22 cellular contexts compared by ENCODE assay signal in genomic region chr2:9775351-9775750, GRCh38.
DNase-seq lines count a peak whose midpoint lies in the region; ATAC-seq, FAIRE-seq and TF ChIP-seq lines count a peak whose summit lies in the region.
"Had no signal": no experiment of that assay in that cellular context is flagged by ENCODE, and none has a peak within 500 bp of the region (broad histone marks: within the 10 kb centered on the region; RNA-seq: fewer than 3 reads in every experiment).

No MANE protein-coding gene starts in this region.

- H3K9me3 ChIP-seq in lower lobe of right lung (no peaks in the 10 kb centered on the region), osteoblast (ENCODE audit: low read depth, low read length) (no peaks in the 10 kb centered on the region)
- H3K9me3 ChIP-seq: BE2C had no signal

- ATAC-seq in Right ventricle myocardium superior (ENCODE audit: poor library complexity) (no peak), Right ventricle myocardium inferior (no peak), lower lobe of right lung (no peak)
- ATAC-seq: GM12878, GM23338, HCT116 had no signal

- H3K4me3 ChIP-seq in bronchial epithelial cell (ENCODE audit: low read depth, low read length) (no peak overlapping the region), lower lobe of right lung (no peak overlapping the region), osteoblast (ENCODE audit: insufficient read depth, low read length) (no peak overlapping the region)
- H3K4me3 ChIP-seq: GM12878, GM23338 had no signal

- no peak overlapping the region for H2AFZ ChIP-seq in osteoblast (ENCODE audit: low read length)
- H2AFZ ChIP-seq: GM23338 had no signal

- H3K4me1 ChIP-seq in lower lobe of right lung (peaks cover 23% of the 10 kb centered on the region), osteoblast (ENCODE audit: insufficient read depth, low read length) (peaks cover 31% of the 10 kb centered on the region)

- no peaks in the 10 kb centered on the region for H3K36me3 Mint-ChIP-seq in mesothelial cell of epicardium
- H3K36me3 Mint-ChIP-seq: CD4-positive, alpha-beta memory T cell had no signal

- no peaks in the 10 kb centered on the region for H3K27me3 Mint-ChIP-seq in mesothelial cell of epicardium (ENCODE audit: low read depth)
- H3K27me3 Mint-ChIP-seq: CD4-positive, alpha-beta memory T cell had no signal

- intact Hi-C loops in Right ventricle myocardium superior (cut with DNase I) (no loop called here), Right ventricle myocardium inferior (cut with DNase I) (loop anchor here (10.0 kb wide), 1 partner anchor 221 kb away; the partner anchor contains the start of gene ADAM17), lower lobe of right lung (cut with DNase I) (no loop called here)

- H3K36me3 ChIP-seq in bronchial epithelial cell (ENCODE audit: control insufficient read depth, insufficient read depth, low read length), result no peaks in the 10 kb centered on the region
- H3K36me3 ChIP-seq in lower lobe of right lung, result no peaks in the 10 kb centered on the region
- no peaks in the 10 kb centered on the region for H3K36me3 ChIP-seq in osteoblast (ENCODE audit: insufficient read depth, low read length)
- H3K36me3 ChIP-seq: BE2C had no signal

- H4K20me1 ChIP-seq in osteoblast (ENCODE audit: insufficient read depth, low read length), result no peaks in the 10 kb centered on the region

- no peak overlapping the region for H3K4me2 ChIP-seq in osteoblast (ENCODE audit: insufficient read depth, low read length)
- H3K4me2 ChIP-seq: GM23338 had no signal

- H3K79me2 ChIP-seq in osteoblast (ENCODE audit: insufficient read depth, low read length), result no peaks in the 10 kb centered on the region

- peak; percentile 32 for FAIRE-seq in bronchial epithelial cell (lab: Jason Lieb, UNC)
- FAIRE-seq: A204.1, GM12878 had no signal

- no peak overlapping the region for H3K27ac Mint-ChIP-seq in mesothelial cell of epicardium
- H3K27ac Mint-ChIP-seq: GM23338 had no signal

- H3K4me1 Mint-ChIP-seq in mesothelial cell of epicardium, result peaks cover 1% of the 10 kb centered on the region

- H3K27me3 ChIP-seq in bronchial epithelial cell (ENCODE audit: control insufficient read depth, insufficient read depth, low read length) (no peaks in the 10 kb centered on the region), lower lobe of right lung (ENCODE audit: low read depth) (no peaks in the 10 kb centered on the region), osteoblast (ENCODE audit: insufficient read depth, low read length) (no peaks in the 10 kb centered on the region)
- H3K27me3 ChIP-seq: BE2C had no signal

- TF ChIP-seq CTCF in bronchial epithelial cell (IDR thresholded peaks at IDR 0.05; ENCODE audit: insufficient read depth, low read length, severe bottlenecking) (no peak), lower lobe of right lung (IDR thresholded peaks at IDR 0.05) (no peak), osteoblast (IDR thresholded peaks at IDR 0.05; ENCODE audit: extremely low read depth, low read depth, low read length) (no peak), mesothelial cell of epicardium (IDR thresholded peaks at IDR 0.05; ENCODE audit: unreplicated experiment) (no peak)

- DNase-seq in Right ventricle myocardium superior (peak; percentile 20), Right ventricle myocardium inferior (ENCODE audit: missing footprints) (no peak), bronchial epithelial cell (ENCODE audit: low read depth) (no peak), lower lobe of right lung (peak; percentile 21), osteoblast (ENCODE audit: insufficient read length, low spot score, missing footprints) (peak; percentile 13), mesothelial cell of epicardium (ENCODE audit: low spot score in 2 of 2, unreplicated experiment in 2 of 2) (no peak), T-helper 2 cell (no peak), AG08396 (ENCODE audit: low spot score) (no peak)
- DNase-seq: AML-193; BE2C; C1 segment of cervical spinal cord; Calu3; CD4-positive, alpha-beta memory T cell; COR-L47; DND-41; GDM1; H9 had no signal

- H3K9me3 Mint-ChIP-seq in mesothelial cell of epicardium, result peaks cover 3% of the 10 kb centered on the region
- H3K9me3 Mint-ChIP-seq: CD4-positive, alpha-beta memory T cell had no signal

- no peak overlapping the region for H3K4me3 Mint-ChIP-seq in mesothelial cell of epicardium
- H3K4me3 Mint-ChIP-seq: CD4-positive, alpha-beta memory T cell; GM23338; H9 had no signal

- H3K27ac ChIP-seq in lower lobe of right lung (no peak overlapping the region), osteoblast (ENCODE audit: low read depth, low read length) (no peak overlapping the region)
- H3K27ac ChIP-seq: 22Rv1 had no signal

Comparison
In these comparisons a context has a peak if more than half of its experiments do, and no peak if none do; other contexts are left out.
1. DNase-seq: peak in Right ventricle myocardium superior (single experiment), lower lobe of right lung (single experiment) and osteoblast (single experiment); none in Right ventricle myocardium inferior (single experiment), bronchial epithelial cell (single experiment), mesothelial cell of epicardium (0 of 2), T-helper 2 cell (0 of 5) and AG08396 (single experiment).